Comparison of ENCODE assay signal across 9 cellular contexts in the genomic region with DNA sequence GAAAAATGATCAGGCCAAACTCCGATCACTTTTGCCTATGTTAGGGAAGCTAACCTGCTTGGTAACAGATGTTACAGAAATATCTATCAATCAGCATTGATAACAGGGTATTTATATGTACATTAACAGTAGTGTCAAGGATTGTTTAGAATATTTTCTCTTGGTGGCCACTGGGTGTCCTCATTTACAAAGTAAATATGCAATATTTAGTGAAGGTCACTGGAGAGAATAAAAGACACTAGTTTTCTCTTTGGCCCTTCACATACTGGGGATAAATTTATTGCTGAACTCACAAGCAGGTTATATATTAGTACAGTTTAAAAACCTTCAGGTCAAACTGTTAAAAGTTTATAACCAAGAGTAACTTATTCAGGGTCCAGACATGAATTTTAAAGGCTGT.
A peak's percentile ranks its signal among the peaks of the same experiment; 100 is the strongest.
DNase-seq lines count a peak whose midpoint lies in the region; ATAC-seq, FAIRE-seq and TF ChIP-seq lines count a peak whose summit lies in the region.
"Had no signal": no experiment of that assay in that cellular context is flagged by ENCODE, and none has a peak within 500 bp of the region (broad histone marks: within the 10 kb centered on the region; RNA-seq: fewer than 3 reads in every experiment).

No MANE protein-coding gene starts in this region.

- 71% methylated on average over 1 of the region's 1 CpG for WGBS in A549 (ENCODE audit: missing lambda C conversion rate)

- H3K27ac ChIP-seq in A549, result no peak overlapping the region

- TF ChIP-seq EP300 in A549 (IDR thresholded peaks at IDR 0.05), result no peak

- no peak overlapping the region for H3K4me2 ChIP-seq in A549

- POLR2A ChIA-PET in A549 (lab: Yijun Ruan, JAX), result no interaction called here

- H3K4me3 ChIP-seq in A549, result no peak overlapping the region
- H3K4me3 ChIP-seq in GM12864 (ENCODE audit: low read depth, low read length), result no peak overlapping the region

- peaks cover 13% of the 10 kb centered on the region; the same call in 2 of the 3 replicates for H3K4me1 ChIP-seq in A549

- CTCF ChIA-PET in A549 (lab: Yijun Ruan, JAX), result interaction anchor here (1.0 to 2.3 kb wide), 12 partner anchors 10 to 730 kb away, joined by 3 to 10 read pairs (median 4); no protein-coding TSS in a partner anchor

- TF ChIP-seq POLR2A in A549 (IDR thresholded peaks at IDR 0.05; ENCODE audit: low read length), result no peak

- TF ChIP-seq RAD21 in A549 (conservative IDR thresholded peaks at IDR 0.05 in 1 of 2, IDR thresholded peaks at IDR 0.05 in 1 of 2), result peak; percentile 47 to 56

- TF ChIP-seq CTCF in A549 (IDR thresholded peaks at IDR 0.05), result peak; percentile 60
- TF ChIP-seq CTCF in GM12864 (IDR thresholded peaks at IDR 0.05; ENCODE audit: low read depth, low read length, missing control alignments), result peak; percentile 25

- no peak for FAIRE-seq in A549 (lab: Jason Lieb, UNC)
- FAIRE-seq: H1 had no signal

- peak; percentile 19 to 28 for DNase-seq in A549 (ENCODE audit: low read depth in 1 of 2, low spot score in 1 of 2)
- no peak for DNase-seq in GM12864 (ENCODE audit: low read depth)
- peak; percentile 45 for DNase-seq in NCI-H1105 treated with DMSO at 0.1 percent for 48 hours (lab: John Stamatoyannopoulos, UW)
- DNase-seq in cerebellar cortex (ENCODE audit: low spot score), result peak; percentile 58
- DNase-seq in midbrain (lab: John Stamatoyannopoulos, UW), result peak; percentile 64
- no peak for DNase-seq in stimulated activated CD8-positive, alpha-beta memory T cell treated with anti-CD3 and anti-CD28 coated beads, Interleukin-4, amount 100 ng/mL, for 48 hours
- no peak for DNase-seq in MV-4-11 (lab: John Stamatoyannopoulos, UW)
- no peak for DNase-seq in stimulated activated naive CD4-positive, alpha-beta T cell treated with Interleukin-2 at 50 U/mL for 16 hours (lab: John Stamatoyannopoulos, UW)

- ATAC-seq in A549, result peak; percentile 77 to 78

- H3K9me3 ChIP-seq in A549, result no peaks in the 10 kb centered on the region

TF ChIP-seq in A549, 52 proteins besides CTCF, POLR2A, EP300 and RAD21:
- TF ChIP-seq SMC3 (IDR thresholded peaks at IDR 0.05) (peak; percentile 39; the same call in 1 of the 3 replicates), RARB (CRISPR knock-in tag; IDR thresholded peaks at IDR 0.05) (no peak)

Comparison
In these comparisons a context has a peak if more than half of its experiments do, and no peak if none do; other contexts are left out.
1. DNase-seq: peak in A549 (2 of 2), NCI-H1105 treated with DMSO at 0.1 percent for 48 hours (single experiment), cerebellar cortex (single experiment) and midbrain (single experiment); none in GM12864 (single experiment), stimulated activated CD8-positive, alpha-beta memory T cell treated with anti-CD3 and anti-CD28 coated beads, Interleukin-4, amount 100 ng/mL, for 48 hours (single experiment), MV-4-11 (single experiment) and stimulated activated naive CD4-positive, alpha-beta T cell treated with Interleukin-2 at 50 U/mL for 16 hours (single experiment).